10 cellular contexts compared by ENCODE assay signal in the genomic region with DNA sequence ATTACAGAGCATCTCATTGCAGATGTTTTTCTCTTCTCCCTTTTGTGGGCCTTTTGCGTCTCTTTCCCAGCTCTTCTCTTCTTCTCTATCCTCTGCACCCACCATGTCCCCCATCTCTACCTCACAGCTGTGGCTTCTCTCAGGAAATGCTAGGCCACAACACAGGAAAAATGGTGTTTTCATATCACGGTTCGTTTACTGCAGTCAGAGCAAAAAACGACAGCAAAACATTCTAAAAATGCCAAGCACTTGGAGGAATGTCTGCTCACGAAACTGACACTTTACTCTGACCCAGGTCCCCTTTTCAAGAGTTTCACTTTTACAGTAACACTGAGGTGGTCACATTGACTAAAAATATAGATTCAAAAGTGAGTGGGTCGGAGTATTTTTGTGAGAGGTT.
DNase-seq lines count a peak whose midpoint lies in the region; ATAC-seq and TF ChIP-seq lines count a peak whose summit lies in the region.
"Had no signal": no experiment of that assay in that cellular context is flagged by ENCODE, and none has a peak within 500 bp of the region (broad histone marks: within the 10 kb centered on the region; RNA-seq: fewer than 3 reads in every experiment).

No MANE protein-coding gene starts in this region.

- H3K4me3 Mint-ChIP-seq in activated CD8-positive, alpha-beta T cell treated with anti-CD3 and anti-CD28 coated beads, Interleukin-2, amount 10 ng/mL, durations not matched to agents 7 days and 5 days: peak overlapping the region; percentile 59

- peaks cover 10% of the 10 kb centered on the region for H3K27me3 Mint-ChIP-seq in activated CD8-positive, alpha-beta T cell treated with anti-CD3 and anti-CD28 coated beads, Interleukin-2, amount 10 ng/mL, durations not matched to agents 7 days and 5 days (ENCODE audit: low read depth)

- CTCF ChIA-PET in activated CD8-positive, alpha-beta T cell treated with anti-CD3 and anti-CD28 coated beads, Interleukin-2, amount 10 ng/mL, durations not matched to agents 7 days and 5 days (lab: Charles Lee): interaction anchor here (1.0 to 2.0 kb wide), 2 partner anchors 13 to 35 kb away, joined by 3 to 6 read pairs; no protein-coding TSS in a partner anchor

- H3K4me1 ChIP-seq in tibial artery: peaks cover 0 to 65% (median 32%) of the 10 kb centered on the region in 4 donors

- POLR2A ChIA-PET in activated CD8-positive, alpha-beta T cell treated with anti-CD3 and anti-CD28 coated beads, Interleukin-2, amount 10 ng/mL, durations not matched to agents 7 days and 5 days (lab: Charles Lee): interaction anchor here (1.0 kb wide), 1 partner anchor 10 kb away, joined by 4 read pairs; no protein-coding TSS in a partner anchor

- H3K9me3 ChIP-seq in tibial artery: no peaks in the 10 kb centered on the region

- peaks cover 9 to 12% of the 10 kb centered on the region in 2 donors for H3K36me3 Mint-ChIP-seq in activated naive CD4-positive, alpha-beta T cell treated with anti-CD3 and anti-CD28 coated beads, Interleukin-2, amount 50 U/mL, for 72 hours
- peaks cover 22% of the 10 kb centered on the region for H3K36me3 Mint-ChIP-seq in activated CD8-positive, alpha-beta T cell treated with anti-CD3 and anti-CD28 coated beads, Interleukin-2, amount 10 ng/mL, durations not matched to agents 7 days and 5 days (ENCODE audit: low read depth)

- H3K36me3 ChIP-seq in tibial artery: no peaks in the 10 kb centered on the region

- intact Hi-C loops in tibial artery (cut with DNase I; ENCODE audit: low total_unique reads): no loop called here

- peak overlapping the region; percentile 0 to 72 for H3K27ac Mint-ChIP-seq in activated naive CD4-positive, alpha-beta T cell treated with anti-CD3 and anti-CD28 coated beads, Interleukin-2, amount 50 U/mL, for 72 hours
- peak overlapping the region; percentile 86 for H3K27ac Mint-ChIP-seq in activated CD8-positive, alpha-beta T cell treated with anti-CD3 and anti-CD28 coated beads, Interleukin-2, amount 10 ng/mL, durations not matched to agents 7 days and 5 days

- peaks cover 0 to 4% of the 10 kb centered on the region in 2 donors for H3K9me3 Mint-ChIP-seq in activated naive CD4-positive, alpha-beta T cell treated with anti-CD3 and anti-CD28 coated beads, Interleukin-2, amount 50 U/mL, for 72 hours
- peaks cover 11% of the 10 kb centered on the region for H3K9me3 Mint-ChIP-seq in activated CD8-positive, alpha-beta T cell treated with anti-CD3 and anti-CD28 coated beads, Interleukin-2, amount 10 ng/mL, durations not matched to agents 7 days and 5 days (ENCODE audit: insufficient read depth)

- no peaks in the 10 kb centered on the region for H3K27me3 ChIP-seq in tibial artery

- DNase-seq in activated naive CD4-positive, alpha-beta T cell treated with anti-CD3 and anti-CD28 coated beads, Interleukin-2, amount 50 U/mL, for 72 hours (ENCODE audit: low spot score in 2 of 2): no peak
- DNase-seq in activated naive CD4-positive, alpha-beta T cell treated with anti-CD3 and anti-CD28 coated beads, Interleukin-2, amount 50 U/mL, for 16 hours: no peak
- peak; percentile 52 for DNase-seq in activated CD8-positive, alpha-beta T cell treated with anti-CD3 and anti-CD28 coated beads, Interleukin-2, amount 10 ng/mL, durations not matched to agents 7 days and 5 days
- DNase-seq in tibial artery (no peak), dermis blood vessel endothelial cell (no peak), nucleus accumbens (lab: John Stamatoyannopoulos, UW) (no peak)
- no peak for DNase-seq in stimulated activated CD4-positive, alpha-beta T cell treated with anti-CD3 and anti-CD28 coated beads, Interleukin-4, amount 100 ng/mL, for 1 hour
- DNase-seq: activated naive CD4-positive, alpha-beta T cell treated with Interleukin-2 at 50 U/mL for 16 hours had no signal

- peak; percentile 55 to 84 for ATAC-seq in activated naive CD4-positive, alpha-beta T cell treated with anti-CD3 and anti-CD28 coated beads, Interleukin-2, amount 50 U/mL, for 72 hours
- peak; percentile 97 for ATAC-seq in HG03025 (IDR thresholded peaks at IDR 0.05; ENCODE audit: low FRiP score, unreplicated experiment)
- peak; percentile 50 for ATAC-seq in activated CD8-positive, alpha-beta T cell treated with anti-CD3 and anti-CD28 coated beads, Interleukin-2, amount 10 ng/mL, durations not matched to agents 7 days and 5 days

- peaks cover 79% of the 10 kb centered on the region for H3K4me1 Mint-ChIP-seq in activated CD8-positive, alpha-beta T cell treated with anti-CD3 and anti-CD28 coated beads, Interleukin-2, amount 10 ng/mL, durations not matched to agents 7 days and 5 days (ENCODE audit: low read depth)

- H3K4me3 ChIP-seq in tibial artery: no peak overlapping the region
- H3K4me3 ChIP-seq: lung had no signal

- TF ChIP-seq CTCF in tibial artery (IDR thresholded peaks at IDR 0.05): no peak

- H3K27ac ChIP-seq in tibial artery: peak overlapping the region; percentile 18 to 68
